Comparison of ENCODE assay signal across 8 cellular contexts in the genomic region with DNA sequence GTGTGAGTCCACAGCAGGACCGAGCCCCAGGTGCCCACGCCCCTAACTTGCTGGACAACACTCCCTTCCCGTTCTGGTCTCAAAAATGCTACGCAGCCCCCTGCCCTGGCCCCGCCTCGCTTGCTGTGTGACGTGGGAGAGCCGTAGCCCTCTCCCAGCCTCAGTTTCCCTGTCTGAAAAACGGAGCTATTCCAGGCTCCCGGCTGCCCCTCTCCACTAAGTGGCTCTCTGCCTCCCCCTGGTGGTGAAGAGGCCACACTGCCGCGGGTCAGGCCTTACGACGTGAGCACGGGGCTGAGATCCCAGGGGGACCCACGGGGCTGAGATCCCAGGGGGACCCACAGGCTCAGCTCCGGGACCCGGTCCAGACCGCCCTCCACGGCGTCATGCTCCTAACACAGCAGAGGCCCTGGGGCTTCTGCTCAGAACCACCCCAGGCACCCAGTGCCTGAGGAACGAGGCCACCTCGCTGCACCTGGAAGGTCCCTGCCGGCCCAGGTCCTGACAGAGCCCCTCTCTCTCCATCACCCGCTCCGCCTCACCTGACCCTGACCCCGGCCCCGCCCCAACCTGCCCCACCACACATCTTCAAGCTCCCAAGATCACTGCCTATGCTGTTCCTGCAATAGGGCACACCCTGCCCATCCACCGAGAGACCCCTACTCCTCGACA. TPM values are rescaled to one million over a fixed set of nuclear protein-coding genes. Genes with fewer than 3 reads are reported as not detected.
DNase-seq lines count a peak whose midpoint lies in the region; ATAC-seq and TF ChIP-seq lines count a peak whose summit lies in the region.

No MANE protein-coding gene starts in this region.

- H3K9me3 ChIP-seq in IMR-90 (ENCODE audit: control insufficient read depth, insufficient read depth, low read length): no peaks in the 10 kb centered on the region
- H3K9me3 ChIP-seq in cardiac muscle cell (ENCODE audit: low read depth): no peaks in the 10 kb centered on the region

- no peak overlapping the region for H3K56ac ChIP-seq in IMR-90 (ENCODE audit: extremely low read depth, insufficient read depth, low read length)

- no peak overlapping the region for H2BK20ac ChIP-seq in IMR-90 (ENCODE audit: low read depth, low read length)

- BruUV-seq in IMR-90 (replicated peaks; lab: Mats Ljungman, UMichigan): no TSS peak

- H3K9me3 Mint-ChIP-seq in activated naive CD8-positive, alpha-beta T cell treated with anti-CD3 and anti-CD28 coated beads for 36 hours: no peaks in the 10 kb centered on the region

- peaks cover 2% of the 10 kb centered on the region for H3K4me1 Mint-ChIP-seq in activated naive CD8-positive, alpha-beta T cell treated with anti-CD3 and anti-CD28 coated beads for 36 hours

- H3K27me3 ChIP-seq in IMR-90 (ENCODE audit: control insufficient read depth, insufficient read depth, low read length) (no peaks in the 10 kb centered on the region), cardiac muscle cell (no peaks in the 10 kb centered on the region)

- H3K9me1 ChIP-seq in IMR-90 (ENCODE audit: insufficient read depth, low read length): no peaks in the 10 kb centered on the region

- no peaks in the 10 kb centered on the region for H3K4me1 ChIP-seq in IMR-90 (ENCODE audit: control insufficient read depth, insufficient read depth, low read length)
- H3K4me1 ChIP-seq in cardiac muscle cell (ENCODE audit: low read depth): no peaks in the 10 kb centered on the region

- ATAC-seq in IMR-90 (ENCODE audit: low read depth) (peak; percentile 89), sciatic nerve (peak; percentile 76), HG02571 (IDR thresholded peaks at IDR 0.05; ENCODE audit: unreplicated experiment) (no peak), GM18520 (IDR thresholded peaks at IDR 0.05; ENCODE audit: unreplicated experiment) (no peak)

- POLR2A ChIA-PET in IMR-90 (lab: Charles Lee; ENCODE audit: unreplicated experiment): no interaction called here

- peaks cover 10% of the 10 kb centered on the region; the same call in 1 of the 2 replicates for H4K20me1 ChIP-seq in IMR-90 (ENCODE audit: insufficient read depth, low read length)

- no peak overlapping the region for H4K91ac ChIP-seq in IMR-90 (ENCODE audit: insufficient read depth, low read depth, low read length)

- no peaks in the 10 kb centered on the region for H3K79me1 ChIP-seq in IMR-90 (ENCODE audit: low read depth in 1 of 2, low read length in 2 of 2)

- H3K23ac ChIP-seq in IMR-90 (ENCODE audit: low read depth, low read length): no peak overlapping the region

- CTCF ChIA-PET in IMR-90 (lab: Yijun Ruan, JAX): interaction anchor here (1.2 to 1.5 kb wide), 2 partner anchors 10 to 240 kb away, joined by 4 to 5 read pairs; no protein-coding TSS in a partner anchor

- no peak overlapping the region for H3K18ac ChIP-seq in IMR-90 (ENCODE audit: low read depth, low read length)

- H3K4me3 ChIP-seq in IMR-90 (ENCODE audit: insufficient read depth, low read depth, low read length) (no peak overlapping the region), cardiac muscle cell (no peak overlapping the region)

- peak overlapping the region; percentile 63 for H2AK9ac ChIP-seq in IMR-90 (replicated peaks; ENCODE audit: low read depth, low read length, poor library complexity)

- in situ Hi-C loops in G401 (cut with HindIII; ENCODE audit: low sequenced_read_pairs) (no loop called here), IMR-90 (cut with MboI; ENCODE audit: low sequenced_read_pairs) (no loop called here)

- no peak overlapping the region for H2BK5ac ChIP-seq in IMR-90 (ENCODE audit: low read depth, low read length, poor library complexity, severe bottlenecking)

- H2BK15ac ChIP-seq in IMR-90 (ENCODE audit: low read depth, low read length): no peak overlapping the region

- H3K27ac Mint-ChIP-seq in activated naive CD8-positive, alpha-beta T cell treated with anti-CD3 and anti-CD28 coated beads for 36 hours: no peak overlapping the region

- H4K5ac ChIP-seq in IMR-90 (ENCODE audit: low read depth, low read length): no peak overlapping the region

- dilution Hi-C loops in IMR-90 (cut with HindIII; ENCODE audit: low sequenced_read_pairs, unreplicated experiment): no loop called here

- peak overlapping the region; percentile 28 for H2AFZ ChIP-seq in IMR-90 (replicated peaks; ENCODE audit: low read length, poor library complexity)

- no peak overlapping the region for H2BK120ac ChIP-seq in IMR-90 (ENCODE audit: low read depth, low read length)

- H3K14ac ChIP-seq in IMR-90 (replicated peaks; ENCODE audit: low read depth, low read length): no peak overlapping the region

- H3K9ac ChIP-seq in IMR-90 (ENCODE audit: low read depth, low read length): no peak overlapping the region

- no peak overlapping the region for H3K4me3 Mint-ChIP-seq in activated naive CD8-positive, alpha-beta T cell treated with anti-CD3 and anti-CD28 coated beads for 36 hours

- WGBS in IMR-90 (ENCODE audit: extremely low coverage in 2 of 2, insufficient read length in 1 of 2), 2 experiments: 13% methylated on average over 10 of the region's 30 CpGs; no CpG with 5 or more reads in 1 of the 2 experiments

- peak; percentile 64 for DNase-seq in G401 (ENCODE audit: low spot score)
- DNase-seq in IMR-90: peak; percentile 27
- DNase-seq in SW 1271 (lab: John Stamatoyannopoulos, UW): peak; percentile 33 to 38
- DNase-seq in activated naive CD8-positive, alpha-beta T cell treated with anti-CD3 and anti-CD28 coated beads for 36 hours: peak; percentile 70
- peak; percentile 65 to 75 for DNase-seq in cardiac muscle cell (ENCODE audit: low read depth in 1 of 2, low spot score in 1 of 2)
- peak; percentile 91 for DNase-seq in sciatic nerve (ENCODE audit: low spot score)

- H3K4ac ChIP-seq in IMR-90 (ENCODE audit: low read depth, low read length): no peak overlapping the region

- intact Hi-C loops in IMR-90 (cut with micrococcal nuclease) (loop anchor here (2.0 kb wide), 2 partner anchors 42 to 238 kb away; no protein-coding TSS in a partner anchor), sciatic nerve (cut with DNase I) (no loop called here)

- no peak overlapping the region for H2AK5ac ChIP-seq in IMR-90 (ENCODE audit: low read depth, low read length)

- H3K36me3 Mint-ChIP-seq in activated naive CD8-positive, alpha-beta T cell treated with anti-CD3 and anti-CD28 coated beads for 36 hours: no peaks in the 10 kb centered on the region

- peaks cover 14% of the 10 kb centered on the region for H3K36me3 ChIP-seq in IMR-90 (ENCODE audit: control insufficient read depth, insufficient read depth, low read length)
- no peaks in the 10 kb centered on the region for H3K36me3 ChIP-seq in cardiac muscle cell

- H3K4me2 ChIP-seq in IMR-90 (ENCODE audit: low read depth, low read length): no peak overlapping the region

- TF ChIP-seq RAD21 in IMR-90 (IDR thresholded peaks at IDR 0.05; ENCODE audit: low read length): peak; percentile 73

- TF ChIP-seq CTCF in IMR-90 (conservative IDR thresholded peaks at IDR 0.05; ENCODE audit: low read depth, low read length): peak; percentile 87
- TF ChIP-seq CTCF in cardiac muscle cell (IDR thresholded peaks at IDR 0.05; ENCODE audit: low read depth, low read length): peak; percentile 98

- TF ChIP-seq POLR2A in IMR-90 (IDR thresholded peaks at IDR 0.05; ENCODE audit: low read depth, low read length): no peak

- no peak overlapping the region for H4K8ac ChIP-seq in IMR-90 (ENCODE audit: low read depth in 2 of 2, low read length in 2 of 2)

- no peak overlapping the region for H3K27ac ChIP-seq in IMR-90 (ENCODE audit: insufficient read depth, low read length)
- no peak overlapping the region for H3K27ac ChIP-seq in cardiac muscle cell

- peaks cover 9% of the 10 kb centered on the region for H3K27me3 Mint-ChIP-seq in activated naive CD8-positive, alpha-beta T cell treated with anti-CD3 and anti-CD28 coated beads for 36 hours

TF ChIP-seq in IMR-90, 13 proteins besides CTCF, POLR2A, EP300 and RAD21:
- TF ChIP-seq MAZ (IDR thresholded peaks at IDR 0.05; ENCODE audit: borderline replicate concordance, low read depth, low read length) (peak; percentile 23; the same call in 1 of the 2 replicates), SMC3 (IDR thresholded peaks at IDR 0.05; ENCODE audit: low read depth, low read length) (peak; percentile 60), CEBPB (IDR thresholded peaks at IDR 0.05; ENCODE audit: low read depth, low read length) (no peak), RCOR1 (IDR thresholded peaks at IDR 0.05; ENCODE audit: insufficient replicate concordance, low read length) (no peak)

RNA-seq across cellular contexts. Expression of a gene that starts 26.7 kb away (rescaled TPM):
- 12.3 and 13.0 TPM in 2 replicates for total RNA-seq in G401 (2014; rRNA removed; shearing (Covaris generic))
- total RNA-seq in IMR-90 (2012; rRNA removed) (6.1 and 6.6 TPM in 2 replicates), cardiac muscle cell (13.1 and 19.5 TPM in 2 replicates), sciatic nerve (127 TPM)
- polyA plus RNA-seq in IMR-90 (2012; rRNA removed) (34.1 and 37.2 TPM in 2 replicates), cardiac muscle cell (17.5 and 22.0 TPM in 2 replicates)
- polyA plus RNA-seq in IMR-90 (2012; cell fraction: cytosol; rRNA removed): 14.3 and 22.8 TPM in 2 replicates
- 294 and 597 TPM in 2 replicates for polyA plus RNA-seq in IMR-90 (2012; cell fraction: nucleus; rRNA removed; ENCODE audit: low replicate concordance)
- 1 to 10 TPM; 2.1 to 2.3 TPM for total RNA-seq in activated naive CD8-positive, alpha-beta T cell treated with anti-CD3 and anti-CD28 coated beads for 36 hours

Comparison
In these comparisons a context has a peak if more than half of its experiments do, and no peak if none do; other contexts are left out.
1. DNase-seq: peak in every context shown above with its lines; median percentile 91 in sciatic nerve; 70 in activated naive CD8-positive, alpha-beta T cell treated with anti-CD3 and anti-CD28 coated beads for 36 hours; 70 in cardiac muscle cell; 64 in G401; 36 in SW 1271; 27 in IMR-90.
2. ATAC-seq: peak in IMR-90 (single experiment) and sciatic nerve (single experiment); none in HG02571 (single experiment) and GM18520 (single experiment).